In genomic region chr10:101446947-101447346, GRCh38 we compare ENCODE assay signal across 27 cellular contexts.
"Had no signal": no experiment of that assay in that cellular context is flagged by ENCODE, and none has a peak within 500 bp of the region (broad histone marks: within the 10 kb centered on the region; RNA-seq: fewer than 3 reads in every experiment).

No MANE protein-coding gene starts in this region.

- H3K4me3 ChIP-seq: mucosa of descending colon, smooth muscle cell, stomach, suprapubic skin, tibial nerve had no signal

- H3K27ac ChIP-seq: foreskin keratinocyte, stomach, suprapubic skin, tibial nerve, WERI-Rb-1 had no signal

- H3K27me3 ChIP-seq: foreskin keratinocyte, stomach, suprapubic skin, tibial nerve had no signal

- ATAC-seq: activated CD8-positive, alpha-beta T cell treated with anti-CD3 and anti-CD28 coated beads, Interleukin-2, amount 10 ng/mL, durations not matched to agents 7 days and 5 days; activated naive CD8-positive, alpha-beta T cell treated with anti-CD3 and anti-CD28 coated beads, Interleukin-2, amount 50 U/mL, for 24 hours; foreskin keratinocyte; mucosa of descending colon; stimulated activated memory B cell treated with anti-CD40 and anti-IgM and Interleukin-4, amounts not matched to agents 10 μg/mL and 1 μg/mL and 100 μg/mL, for 72 hours; T-cell had no signal

- H3K27me3 Mint-ChIP-seq: activated naive CD8-positive, alpha-beta T cell treated with anti-CD3 and anti-CD28 coated beads, Interleukin-2, amount 50 U/mL, for 24 hours; naive B cell; stimulated activated memory B cell treated with anti-CD40 and anti-IgM and Interleukin-4, amounts not matched to agents 10 μg/mL and 1 μg/mL and 100 μg/mL, for 72 hours; T-cell had no signal

- H3K27ac Mint-ChIP-seq: activated CD8-positive, alpha-beta T cell treated with anti-CD3 and anti-CD28 coated beads, Interleukin-2, amount 10 ng/mL, durations not matched to agents 7 days and 5 days; activated naive CD8-positive, alpha-beta T cell treated with anti-CD3 and anti-CD28 coated beads, Interleukin-2, amount 50 U/mL, for 24 hours; activated T-helper 1 cell treated with anti-CD3 and anti-CD28 coated beads, Interleukin-12 subunit alpha, Interleukin-12 subunit beta, Interleukin-2, Interleukin-4 antibody, amounts not matched to agents 30 ng/mL and 10 ng/mL and 1 ng/mL, durations not matched to agents 14 hours and 24 hours and 36 hours; brain; stimulated activated memory B cell treated with anti-CD40 and anti-IgM and Interleukin-4, amounts not matched to agents 10 μg/mL and 1 μg/mL and 100 μg/mL, for 72 hours; T-cell had no signal

- H3K36me3 ChIP-seq: stomach, suprapubic skin, tibial nerve, WERI-Rb-1 had no signal

- H3K4me2 ChIP-seq: smooth muscle cell had no signal

- H3K36me3 Mint-ChIP-seq: brain; naive B cell; stimulated activated memory B cell treated with anti-CD40 and anti-IgM and Interleukin-4, amounts not matched to agents 10 μg/mL and 1 μg/mL and 100 μg/mL, for 72 hours had no signal

- H3K9me3 Mint-ChIP-seq: activated naive CD8-positive, alpha-beta T cell treated with anti-CD3 and anti-CD28 coated beads, Interleukin-2, amount 50 U/mL, for 24 hours; activated T-helper 1 cell treated with anti-CD3 and anti-CD28 coated beads, Interleukin-12 subunit alpha, Interleukin-12 subunit beta, Interleukin-2, Interleukin-4 antibody, amounts not matched to agents 30 ng/mL and 10 ng/mL and 1 ng/mL, durations not matched to agents 14 hours and 24 hours and 36 hours; brain; naive B cell; stimulated activated memory B cell treated with anti-CD40 and anti-IgM and Interleukin-4, amounts not matched to agents 10 μg/mL and 1 μg/mL and 100 μg/mL, for 72 hours; T-cell had no signal

- H3K9me3 ChIP-seq: mucosa of descending colon, stomach, suprapubic skin, tibial nerve had no signal

- H3K4me3 Mint-ChIP-seq: activated CD8-positive, alpha-beta T cell treated with anti-CD3 and anti-CD28 coated beads, Interleukin-2, amount 10 ng/mL, durations not matched to agents 7 days and 5 days; activated naive CD8-positive, alpha-beta T cell treated with anti-CD3 and anti-CD28 coated beads, Interleukin-2, amount 50 U/mL, for 24 hours; activated T-helper 1 cell treated with anti-CD3 and anti-CD28 coated beads, Interleukin-12 subunit alpha, Interleukin-12 subunit beta, Interleukin-2, Interleukin-4 antibody, amounts not matched to agents 30 ng/mL and 10 ng/mL and 1 ng/mL, durations not matched to agents 14 hours and 24 hours and 36 hours; brain; naive B cell; stimulated activated memory B cell treated with anti-CD40 and anti-IgM and Interleukin-4, amounts not matched to agents 10 μg/mL and 1 μg/mL and 100 μg/mL, for 72 hours; T-cell had no signal

- DNase-seq: activated CD4-positive, alpha-beta T cell treated with anti-CD3 and anti-CD28 coated beads for 1 hour; activated CD4-positive, alpha-beta T cell treated with anti-CD3 and anti-CD28 coated beads, Interleukin-2, amount 50 U/mL, for 1 hour; activated CD8-positive, alpha-beta T cell treated with anti-CD3 and anti-CD28 coated beads, Interleukin-2, amount 10 ng/mL, durations not matched to agents 7 days and 5 days; activated gamma-delta T cell; activated naive CD4-positive, alpha-beta T cell treated with anti-CD3 and anti-CD28 coated beads, Interleukin-2, amount 50 U/mL, for 16 hours; activated naive CD8-positive, alpha-beta T cell treated with anti-CD3 and anti-CD28 coated beads, Interleukin-2, amount 50 U/mL, for 24 hours; anterior cingulate cortex; central memory CD4-positive, alpha-beta T cell; dermis blood vessel endothelial cell; effector CD8-positive, alpha-beta T cell; foreskin keratinocyte; hippocampal formation; kidney glomerular epithelial cell; mesenchymal stem cell; mucosa of descending colon; naive B cell; retina; stimulated activated CD4-positive, alpha-beta T cell treated with anti-CD3 and anti-CD28 coated beads, Interleukin-15, amount 100 ng/mL, for 24 hours; stomach; T-cell; WERI-Rb-1 had no signal
